In the genomic region with DNA sequence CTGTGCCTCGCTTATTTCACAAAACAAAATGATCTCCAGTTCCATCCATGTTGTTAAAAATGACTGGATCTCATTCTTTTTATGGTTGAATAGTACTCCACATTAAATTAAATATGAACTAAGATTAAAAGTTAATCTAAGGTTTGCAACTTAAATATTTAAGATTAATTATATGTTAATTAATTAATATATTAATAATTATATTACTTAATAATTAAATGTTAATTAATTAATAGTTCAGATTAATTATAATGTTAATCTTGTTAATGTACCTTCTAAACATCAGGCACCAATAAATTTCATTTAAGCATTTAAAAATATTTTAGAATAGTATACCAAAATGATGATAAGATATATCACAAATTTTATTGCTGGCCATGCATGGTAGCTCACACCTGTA, we compare ENCODE assay signal across 25 cellular contexts.
"Had no signal": no experiment of that assay in that cellular context is flagged by ENCODE, and none has a peak within 500 bp of the region (broad histone marks: within the 10 kb centered on the region; RNA-seq: fewer than 3 reads in every experiment).

No MANE protein-coding gene starts in this region.

- H3K9me3 Mint-ChIP-seq: nephron progenitor cell, neural progenitor cell had no signal

- H3K27ac Mint-ChIP-seq: nephron progenitor cell; neural progenitor cell; progenitor cell of endocrine pancreas; stimulated activated naive B cell treated with anti-CD40 and anti-IgM and Interleukin-4, amounts not matched to agents 10 μg/mL and 1 μg/mL and 100 μg/mL, for 72 hours; stimulated activated naive CD8-positive, alpha-beta T cell treated with anti-CD3 and anti-CD28 coated beads, Interleukin-15, Interleukin-2, amounts not matched to agents 100 ng/mL and 50 ng/mL, for 24 hours had no signal

- H3K27ac ChIP-seq: left lung, lower lobe of right lung, neural progenitor cell, neutrophil, right atrium auricular region, right lobe of liver, tibial nerve, upper lobe of left lung had no signal

- H3K4me3 ChIP-seq: left lung, lower lobe of right lung, neural progenitor cell, right atrium auricular region, right lobe of liver, tibial nerve, upper lobe of left lung had no signal

- H3K4me1 Mint-ChIP-seq: naive thymus-derived CD8-positive, alpha-beta T cell; neural progenitor cell; stimulated activated naive B cell treated with anti-CD40 and anti-IgM and Interleukin-4, amounts not matched to agents 10 μg/mL and 1 μg/mL and 100 μg/mL, for 72 hours had no signal

- H3K27me3 Mint-ChIP-seq: naive thymus-derived CD8-positive, alpha-beta T cell; progenitor cell of endocrine pancreas; stimulated activated naive B cell treated with anti-CD40 and anti-IgM and Interleukin-4, amounts not matched to agents 10 μg/mL and 1 μg/mL and 100 μg/mL, for 72 hours; stimulated activated naive CD8-positive, alpha-beta T cell treated with anti-CD3 and anti-CD28 coated beads, Interleukin-15, Interleukin-2, amounts not matched to agents 100 ng/mL and 50 ng/mL, for 24 hours had no signal

- ATAC-seq: left colon; left lung; lower lobe of right lung; naive thymus-derived CD8-positive, alpha-beta T cell; right lobe of liver; stimulated activated naive B cell treated with anti-CD40 and anti-IgM and Interleukin-4, amounts not matched to agents 10 μg/mL and 1 μg/mL and 100 μg/mL, for 72 hours had no signal

- DNase-seq: head of caudate nucleus; hippocampal formation; left colon; left lung; lower lobe of right lung; mammary epithelial cell; mesenchymal stem cell; naive thymus-derived CD8-positive, alpha-beta T cell; nephron progenitor cell; occipital lobe; right lobe of liver; stimulated activated CD4-positive, alpha-beta T cell treated with anti-CD3 and anti-CD28 coated beads, Interleukin-12 subunit alpha, Interleukin-12 subunit beta, amount 100 ng/mL, for 4 hours; stimulated activated CD4-positive, alpha-beta T cell treated with anti-CD3 and anti-CD28 coated beads, Interleukin-15, amount 100 ng/mL, for 24 hours; stimulated activated CD4-positive, alpha-beta T cell treated with anti-CD3 and anti-CD28 coated beads, Interleukin-2, amount 100 ng/mL, for 24 hours; stimulated activated CD4-positive, alpha-beta T cell treated with anti-CD3 and anti-CD28 coated beads, Interleukin-4, amount 100 ng/mL, for 1 hour; stimulated activated naive B cell treated with anti-CD40 and anti-IgM and Interleukin-4, amounts not matched to agents 10 μg/mL and 1 μg/mL and 100 μg/mL, for 72 hours; substantia nigra; upper lobe of left lung had no signal

- FAIRE-seq: keratinocyte had no signal

- H3K4me1 ChIP-seq: left lung, lower lobe of right lung, neural progenitor cell, right atrium auricular region, right lobe of liver, tibial nerve, upper lobe of left lung had no signal

- H3K27me3 ChIP-seq: left lung, neural progenitor cell, neutrophil, right atrium auricular region, right lobe of liver, tibial nerve, upper lobe of left lung had no signal

- H3K36me3 ChIP-seq: left lung, lower lobe of right lung, neural progenitor cell, neutrophil, right atrium auricular region, right lobe of liver, tibial nerve, upper lobe of left lung had no signal

- H3K4me3 Mint-ChIP-seq: naive thymus-derived CD8-positive, alpha-beta T cell; nephron progenitor cell; neural progenitor cell; stimulated activated naive B cell treated with anti-CD40 and anti-IgM and Interleukin-4, amounts not matched to agents 10 μg/mL and 1 μg/mL and 100 μg/mL, for 72 hours; stimulated activated naive CD8-positive, alpha-beta T cell treated with anti-CD3 and anti-CD28 coated beads, Interleukin-15, Interleukin-2, amounts not matched to agents 100 ng/mL and 50 ng/mL, for 24 hours had no signal

- H3K9me3 ChIP-seq: left lung, lower lobe of right lung, neutrophil, right atrium auricular region, right lobe of liver, tibial nerve, upper lobe of left lung had no signal

- H3K36me3 Mint-ChIP-seq: naive thymus-derived CD8-positive, alpha-beta T cell; neural progenitor cell; stimulated activated naive B cell treated with anti-CD40 and anti-IgM and Interleukin-4, amounts not matched to agents 10 μg/mL and 1 μg/mL and 100 μg/mL, for 72 hours had no signal
